ENCODE assay signal across 8 cellular contexts in the genomic region with DNA sequence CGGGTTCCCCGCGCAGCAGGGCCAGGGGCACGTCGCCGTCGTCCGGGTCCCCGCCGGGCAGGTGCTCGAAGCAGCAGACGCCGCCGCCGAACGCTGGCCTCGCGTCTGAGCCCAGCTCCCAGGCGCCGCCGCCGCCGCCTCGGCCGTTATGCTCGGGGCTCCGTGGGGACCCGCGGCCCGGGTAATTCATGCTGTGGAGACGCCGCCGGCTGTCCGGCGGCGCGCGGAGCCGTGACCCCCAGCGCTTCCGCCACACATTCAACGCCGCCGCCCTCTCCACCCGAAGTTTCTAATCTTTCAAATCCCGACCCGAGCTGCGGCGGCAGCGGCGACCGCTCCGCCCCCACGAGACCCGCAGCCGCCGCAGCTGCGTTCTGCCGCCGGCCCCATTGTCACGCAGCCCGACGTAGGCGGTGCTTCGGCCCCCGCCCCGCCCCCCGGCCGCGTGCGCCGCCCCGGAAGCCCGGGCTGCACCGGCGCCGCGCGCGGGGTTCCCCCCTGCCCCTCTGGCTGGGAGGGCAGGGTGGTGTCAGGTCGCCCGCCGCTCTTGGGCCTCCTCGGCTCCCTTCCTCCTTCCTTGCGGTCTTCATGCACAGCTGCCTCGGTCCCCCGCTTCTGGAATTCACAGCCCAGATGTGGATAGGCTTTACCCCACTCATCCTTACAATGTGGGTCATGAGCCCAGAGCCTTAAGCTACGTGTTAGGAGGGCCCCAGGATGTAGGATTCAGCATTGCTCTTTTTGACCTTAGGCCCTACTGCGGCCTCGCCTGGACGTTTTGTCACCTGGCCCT. TPM values are rescaled to one million over a fixed set of nuclear protein-coding genes. Genes with fewer than 3 reads are reported as not detected.
A peak's percentile ranks its signal among the peaks of the same experiment; 100 is the strongest.
DNase-seq lines count a peak whose midpoint lies in the region; ATAC-seq and TF ChIP-seq lines count a peak whose summit lies in the region.

Gene DDHD1 (minus strand): TSS at position 415 of the 793 bp plus-strand sequence. CDS start 225 bp downstream, at position 190.

- no peak for DNase-seq in AG09309 (ENCODE audit: low read depth)
- DNase-seq in NCI-H460 (ENCODE audit: extremely low read depth, low read depth), result peak; percentile 45
- DNase-seq in activated CD4-positive, alpha-beta T cell treated with anti-CD3 and anti-CD28 coated beads for 4 hours, result peak; percentile 78 to 84
- DNase-seq in left colon, result peak; percentile 70 to 85
- DNase-seq in stimulated activated CD4-positive, alpha-beta T cell treated with anti-CD3 and anti-CD28 coated beads, Interleukin-2, amount 100 ng/mL, for 24 hours, result peak; percentile 83 to 85

- TF ChIP-seq CTCF in AG09309 (IDR thresholded peaks at IDR 0.05; ENCODE audit: control insufficient read depth, insufficient read depth, low read depth, low read length, missing control alignments), result no peak

- peak within 1 kb of the TSS; percentile 82 for H3K27ac ChIP-seq in cingulate gyrus (ENCODE audit: low read depth, low read length)

- intact Hi-C loops in left colon (cut with DNase I, micrococcal nuclease), result no loop called here

- ATAC-seq in GM18907 (IDR thresholded peaks at IDR 0.05; ENCODE audit: unreplicated experiment) (peak; percentile 72), HG03159 (IDR thresholded peaks at IDR 0.05; ENCODE audit: unreplicated experiment) (peak; percentile 71), left colon (peak; percentile 93)

- H3K4me3 ChIP-seq in AG09309 (ENCODE audit: control insufficient read depth, low read depth, low read length), result peak within 1 kb of the TSS; percentile 93

RNA-seq across cellular contexts. Expression of gene DDHD1, which starts in this region (rescaled TPM):
- 13.6 and 17.1 TPM in 2 replicates for total RNA-seq in NCI-H460 (2014; rRNA removed; shearing (Covaris generic))
- 10.2 and 14.2 TPM in 2 replicates for polyA plus RNA-seq in NCI-H460 (2014; cell fraction: nucleus; rRNA removed)
- 10 to 100 TPM in 1 of 2 donors, 1 to 10 TPM in 1; 9.0 to 10.1 TPM for total RNA-seq in left colon
